ENCODE assay signal across 17 cellular contexts in genomic region chr13:106610511-106610910, GRCh38. TPM values are rescaled to one million over a fixed set of nuclear protein-coding genes. Genes with fewer than 3 reads are reported as not detected.
DNase-seq lines count a peak whose midpoint lies in the region; ATAC-seq and TF ChIP-seq lines count a peak whose summit lies in the region.
"Had no signal": no experiment of that assay in that cellular context is flagged by ENCODE, and none has a peak within 500 bp of the region (broad histone marks: within the 10 kb centered on the region; RNA-seq: fewer than 3 reads in every experiment).

No MANE protein-coding gene starts in this region.

- no peaks in the 10 kb centered on the region for H3K36me3 ChIP-seq in MG63
- H3K36me3 ChIP-seq: sigmoid colon, suprapubic skin had no signal

- no peaks in the 10 kb centered on the region for H3K27me3 ChIP-seq in MG63
- H3K27me3 ChIP-seq: sigmoid colon, suprapubic skin had no signal

- no peak for ATAC-seq in GM19397 (IDR thresholded peaks at IDR 0.05; ENCODE audit: unreplicated experiment)
- no peak for ATAC-seq in left colon

- no peak overlapping the region for H3K4me3 ChIP-seq in MG63
- H3K4me3 ChIP-seq in epithelial cell of esophagus (ENCODE audit: low read length): no peak overlapping the region
- H3K4me3 ChIP-seq: sigmoid colon, suprapubic skin had no signal

- DNase-seq in EH (ENCODE audit: low read depth) (peak; percentile 29), MG63 (peak; percentile 37), epithelial cell of esophagus (ENCODE audit: low read depth) (peak; percentile 90), myocyte (ENCODE audit: low read depth) (peak; percentile 15), LoVo (ENCODE audit: low spot score) (no peak), NCI-H1105 (lab: John Stamatoyannopoulos, UW) (no peak), left colon (no peak)
- DNase-seq: activated CD4-positive, alpha-beta T cell treated with anti-CD3 and anti-CD28 coated beads, Interleukin-2, amount 50 U/mL, for 4 hours; activated naive CD4-positive, alpha-beta T cell treated with anti-CD3 and anti-CD28 coated beads, Interleukin-2, amount 50 U/mL, for 16 hours; NCI-H146; NCI-H2227 treated with DMSO at 0.1 percent for 48 hours; nucleus accumbens; RPMI8226; sigmoid colon; SW 1271 had no signal

- H3K9me3 ChIP-seq in MG63: peaks cover 3% of the 10 kb centered on the region
- H3K9me3 ChIP-seq: sigmoid colon, suprapubic skin had no signal

- intact Hi-C loops in left colon (cut with DNase I, micrococcal nuclease): no loop called here

- no peak for TF ChIP-seq CTCF in epithelial cell of esophagus (IDR thresholded peaks at IDR 0.05; ENCODE audit: insufficient read depth, low read depth, low read length, missing control alignments)

RNA-seq across cellular contexts. Expression of gene ARGLU1, which starts 42.6 kb away (rescaled TPM):
- 63.4 and 89.4 TPM in 2 replicates for total RNA-seq in MG63 (2014; rRNA removed; shearing (Covaris generic); ENCODE audit: low replicate concordance)
- total RNA-seq in myocyte: 59.6 and 66.2 TPM in 2 replicates
- polyA plus RNA-seq in myocyte (2012): 44.5 TPM
- total RNA-seq in left colon: 10 to 100 TPM; 70.0 to 80.8 TPM

Comparison
In these comparisons a context has a peak if more than half of its experiments do, and no peak if none do; other contexts are left out.
1. DNase-seq: peak in EH (single experiment), MG63 (single experiment), epithelial cell of esophagus (single experiment) and myocyte (single experiment); none in LoVo (single experiment), NCI-H1105 (single experiment) and left colon (0 of 2).